ENCODE assay signal across 9 cellular contexts in genomic region chr20:59159091-59159821, GRCh38. TPM values are rescaled to one million over a fixed set of nuclear protein-coding genes. Genes with fewer than 3 reads are reported as not detected.
DNase-seq lines count a peak whose midpoint lies in the region; ATAC-seq lines count a peak whose summit lies in the region.
"Had no signal": no experiment of that assay in that cellular context is flagged by ENCODE, and none has a peak within 500 bp of the region (broad histone marks: within the 10 kb centered on the region; RNA-seq: fewer than 3 reads in every experiment).

No MANE protein-coding gene starts in this region.

- H3K27me3 ChIP-seq in H7 (ENCODE audit: control insufficient read depth, insufficient read depth, low read length), result no peaks in the 10 kb centered on the region

- no peaks in the 10 kb centered on the region for H3K36me3 ChIP-seq in H7 (replicated peaks; ENCODE audit: control insufficient read depth, insufficient read depth, low read length)

- DNase-seq in H7 (peak; percentile 73), AG08396 (ENCODE audit: low spot score) (no peak), substantia nigra (lab: John Stamatoyannopoulos, UW) (no peak)
- DNase-seq in activated CD4-positive, alpha-beta T cell treated with anti-CD3 and anti-CD28 coated beads for 1 hour, result peak; percentile 46
- DNase-seq in activated naive CD8-positive, alpha-beta T cell treated with anti-CD3 and anti-CD28 coated beads, Interleukin-2, amount 50 U/mL, for 16 hours (ENCODE audit: low read depth, low spot score), result peak; percentile 30
- peak; percentile 51 for DNase-seq in stimulated activated CD8-positive, alpha-beta memory T cell treated with anti-CD3 and anti-CD28 coated beads, Interleukin-12 subunit alpha, Interleukin-12 subunit beta, amount 100 ng/mL, for 1 hour (ENCODE audit: low read depth)
- DNase-seq: NCI-H510A had no signal

- H3K4me3 ChIP-seq in H7 (ENCODE audit: insufficient read depth, low read depth, low read length), result no peak overlapping the region

- H3K27ac ChIP-seq in substantia nigra (ENCODE audit: low read depth, low read length, poor library complexity, severe bottlenecking), result no peak overlapping the region

- ATAC-seq in HG03159 (IDR thresholded peaks at IDR 0.05; ENCODE audit: unreplicated experiment), result no peak
- ATAC-seq in HG03135 (IDR thresholded peaks at IDR 0.05; ENCODE audit: unreplicated experiment), result no peak

RNA-seq across cellular contexts. Expression of gene ZNF831, which starts 4.4 kb away (rescaled TPM):
- total RNA-seq in H7 (2014; rRNA removed; shearing (Covaris generic)), result not detected in 2 replicates

Comparison
In these comparisons a context has a peak if more than half of its experiments do, and no peak if none do; other contexts are left out.
1. DNase-seq: peak in H7 (single experiment), activated CD4-positive, alpha-beta T cell treated with anti-CD3 and anti-CD28 coated beads for 1 hour (single experiment), activated naive CD8-positive, alpha-beta T cell treated with anti-CD3 and anti-CD28 coated beads, Interleukin-2, amount 50 U/mL, for 16 hours (single experiment) and stimulated activated CD8-positive, alpha-beta memory T cell treated with anti-CD3 and anti-CD28 coated beads, Interleukin-12 subunit alpha, Interleukin-12 subunit beta, amount 100 ng/mL, for 1 hour (single experiment); none in AG08396 (single experiment) and substantia nigra (0 of 49).